9 cellular contexts compared by ENCODE assay signal in the genomic region with DNA sequence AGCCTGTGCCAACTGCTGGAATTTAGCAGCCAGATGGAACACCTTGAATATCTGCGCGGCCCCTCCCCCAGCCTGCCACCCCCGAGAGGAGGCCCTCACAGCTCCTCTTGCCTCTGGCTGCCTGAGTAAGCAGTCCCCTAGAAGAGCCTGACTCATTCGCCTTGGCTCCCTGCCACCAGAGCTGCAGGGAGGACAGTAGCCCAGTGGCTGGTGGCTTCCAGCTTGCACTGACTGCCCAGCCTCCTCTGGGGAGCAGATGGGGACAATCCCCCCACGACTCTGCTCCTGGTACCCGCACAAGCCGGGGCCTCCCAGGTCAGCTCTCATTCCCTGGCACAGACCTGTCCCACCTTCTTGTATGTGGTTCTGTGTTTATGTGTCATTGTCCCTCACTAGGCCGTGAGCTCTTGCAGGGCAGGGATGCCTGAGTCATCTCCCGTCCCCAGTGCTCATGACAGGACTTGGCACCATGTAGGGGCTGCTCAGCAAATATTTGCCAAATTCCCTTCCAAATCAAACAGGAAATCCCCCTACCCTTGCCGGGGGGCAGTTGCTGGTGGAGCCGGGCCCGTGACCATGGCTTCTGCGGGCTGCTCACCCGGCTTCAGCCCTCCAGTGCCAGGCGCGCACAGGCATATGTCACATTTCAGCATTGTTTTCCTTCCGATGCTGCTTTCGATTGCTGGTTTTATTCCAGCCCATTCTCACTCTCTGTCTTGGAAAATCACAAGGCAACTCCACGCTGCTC. TPM values are rescaled to one million over a fixed set of nuclear protein-coding genes. Genes with fewer than 3 reads are reported as not detected.
DNase-seq lines count a peak whose midpoint lies in the region; ATAC-seq, FAIRE-seq and TF ChIP-seq lines count a peak whose summit lies in the region.
"Had no signal": no experiment of that assay in that cellular context is flagged by ENCODE, and none has a peak within 500 bp of the region (broad histone marks: within the 10 kb centered on the region; RNA-seq: fewer than 3 reads in every experiment).

No MANE protein-coding gene starts in this region.

- no peaks in the 10 kb centered on the region for H3K27me3 ChIP-seq in CD4-positive, alpha-beta memory T cell (ENCODE audit: insufficient read depth, low read length)

- no peaks in the 10 kb centered on the region for H3K4me1 Mint-ChIP-seq in CD4-positive, alpha-beta memory T cell

- intact Hi-C loops in posterior cingulate gyrus (cut with DNase I) = no loop called here
- intact Hi-C loops in CD4-positive, alpha-beta memory T cell (cut with micrococcal nuclease) = no loop called here

- H3K27ac Mint-ChIP-seq in CD4-positive, alpha-beta memory T cell = no peak overlapping the region

- H3K27me3 Mint-ChIP-seq in CD4-positive, alpha-beta memory T cell = peaks cover 32 to 49% of the 10 kb centered on the region in 2 donors

- H3K9me3 ChIP-seq in CD4-positive, alpha-beta memory T cell (ENCODE audit: control insufficient read depth in 1 of 2, low read length in 2 of 2) = no peaks in the 10 kb centered on the region

- H3K9me3 Mint-ChIP-seq in CD4-positive, alpha-beta memory T cell = peaks cover 0 to 10% (median 1%) of the 10 kb centered on the region in 8 donors

- no peaks in the 10 kb centered on the region for H3K36me3 ChIP-seq in CD4-positive, alpha-beta memory T cell (ENCODE audit: insufficient read depth, low read length)

- no peak overlapping the region for H3K4me3 Mint-ChIP-seq in CD4-positive, alpha-beta memory T cell

- no peak for FAIRE-seq in frontal cortex (lab: Jason Lieb, UNC)

- no peak for TF ChIP-seq CTCF in GM12865 (IDR thresholded peaks at IDR 0.05; ENCODE audit: insufficient read depth, low read depth, low read length, missing control alignments)

- CTCF ChIA-PET in CD4-positive, alpha-beta memory T cell (lab: Charles Lee; ENCODE audit: partially characterized antibody) = no interaction called here

- no peak overlapping the region for H3K27ac ChIP-seq in CD4-positive, alpha-beta memory T cell (ENCODE audit: low read depth, low read length)

- ATAC-seq in GM21576 (IDR thresholded peaks at IDR 0.05; ENCODE audit: unreplicated experiment) (no peak), GM18519 (IDR thresholded peaks at IDR 0.05; ENCODE audit: low FRiP score, unreplicated experiment) (no peak)

- no peaks in the 10 kb centered on the region for H3K4me1 ChIP-seq in CD4-positive, alpha-beta memory T cell (ENCODE audit: insufficient read depth, low read length)

- DNase-seq in GM12865 (ENCODE audit: low read depth) (peak; percentile 3), NCI-H2029 treated with DMSO at 0.1 percent for 48 hours (lab: John Stamatoyannopoulos, UW) (peak; percentile 61), activated T-cell treated with anti-CD3 and anti-CD28 coated beads for 48 hours (ENCODE audit: low read depth) (peak; percentile 57), frontal cortex (ENCODE audit: low spot score in 2 of 2) (peak; percentile 53 to 83), posterior cingulate gyrus (peak; percentile 83 to 99 (median 94))
- no peak for DNase-seq in CD4-positive, alpha-beta memory T cell

- POLR2A ChIA-PET in CD4-positive, alpha-beta memory T cell (lab: Charles Lee; ENCODE audit: partially characterized antibody) = no interaction called here

- H3K36me3 Mint-ChIP-seq in CD4-positive, alpha-beta memory T cell = no peaks in the 10 kb centered on the region

- no peak overlapping the region for H3K4me3 ChIP-seq in GM12865 (ENCODE audit: low read depth, low read length)
- no peak overlapping the region for H3K4me3 ChIP-seq in CD4-positive, alpha-beta memory T cell (ENCODE audit: low read length in 2 of 2)

RNA-seq across cellular contexts. Expression of gene CACNG2, which starts 43.6 kb away (rescaled TPM):
- 2.4 TPM for total RNA-seq in frontal cortex
- total RNA-seq in CD4-positive, alpha-beta memory T cell = not detected
- polyA plus RNA-seq in CD4-positive, alpha-beta memory T cell = not detected
- total RNA-seq: urinary bladder had no signal
- polyA plus RNA-seq: urinary bladder had no signal

Comparison
In these comparisons a context has a peak if more than half of its experiments do, and no peak if none do; other contexts are left out.
1. DNase-seq: peak in GM12865 (single experiment), NCI-H2029 treated with DMSO at 0.1 percent for 48 hours (single experiment), activated T-cell treated with anti-CD3 and anti-CD28 coated beads for 48 hours (single experiment), frontal cortex (2 of 2) and posterior cingulate gyrus (10 of 10); none in CD4-positive, alpha-beta memory T cell (0 of 5).